In the genomic region with DNA sequence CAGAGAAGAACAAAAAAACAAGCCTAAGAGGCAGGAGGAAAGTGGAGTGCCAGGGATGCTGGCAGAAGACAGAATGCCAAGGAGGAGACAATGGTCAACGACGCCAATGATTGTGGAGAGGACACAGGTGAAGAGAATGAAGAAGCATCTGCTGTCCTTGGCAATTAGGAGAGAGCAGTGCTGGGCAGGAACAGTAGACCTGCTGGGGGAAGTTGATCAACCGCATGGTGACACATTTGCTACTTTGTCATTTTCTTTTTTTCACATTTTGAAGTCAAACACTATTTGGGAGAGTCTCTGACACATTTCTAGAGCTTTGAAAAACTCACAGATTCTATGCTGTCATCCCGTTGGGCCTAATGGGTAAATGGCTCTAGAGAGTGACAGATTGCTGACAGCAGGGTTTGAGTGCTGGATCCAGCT, we compare ENCODE assay signal across 1 cellular context.
A peak's percentile ranks its signal among the peaks of the same experiment; 100 is the strongest.
TF ChIP-seq lines count a peak whose summit lies in the region.

No MANE protein-coding gene starts in this region.

TF ChIP-seq in GM12878, 131 proteins besides CTCF, POLR2A, EP300 and RAD21 (continued from another document):
- no peak for TF ChIP-seq SMAD1 (IDR thresholded peaks at IDR 0.05; ENCODE audit: low read depth, partially characterized antibody)
- TF ChIP-seq SP1 (IDR thresholded peaks at IDR 0.05; ENCODE audit: low read depth, low read length): no peak
- no peak for TF ChIP-seq SKIL (IDR thresholded peaks at IDR 0.05; ENCODE audit: low read depth, poor library complexity, severe bottlenecking)
- no peak for TF ChIP-seq NKRF (conservative IDR thresholded peaks at IDR 0.05)
- TF ChIP-seq PML (IDR thresholded peaks at IDR 0.05; ENCODE audit: low read length): no peak
- TF ChIP-seq RELB (IDR thresholded peaks at IDR 0.05; ENCODE audit: low read depth): peak; percentile 42; the same call in 1 of the 2 replicates
- TF ChIP-seq POU2F2 (IDR thresholded peaks at IDR 0.05; ENCODE audit: borderline replicate concordance, low read depth, low read length): no peak
- TF ChIP-seq NFXL1 (IDR thresholded peaks at IDR 0.05; ENCODE audit: borderline replicate concordance): no peak
- TF ChIP-seq PAX8 (IDR thresholded peaks at IDR 0.05): no peak
- TF ChIP-seq ZZZ3 (IDR thresholded peaks at IDR 0.05; ENCODE audit: control insufficient read depth, insufficient read length, low read depth): no peak
- TF ChIP-seq NR2C2 (IDR thresholded peaks at IDR 0.05; ENCODE audit: borderline replicate concordance, control insufficient read depth, insufficient read length, low read depth): no peak
- TF ChIP-seq ZNF24 (IDR thresholded peaks at IDR 0.05): no peak
- TF ChIP-seq SMAD5 (IDR thresholded peaks at IDR 0.05; ENCODE audit: low read depth): no peak
- TF ChIP-seq SIX5 (IDR thresholded peaks at IDR 0.05; ENCODE audit: low read depth, low read length, severe bottlenecking): no peak
- no peak for TF ChIP-seq FOXK2 (IDR thresholded peaks at IDR 0.05)
- peak; percentile 23 for TF ChIP-seq MEF2B (IDR thresholded peaks at IDR 0.05; ENCODE audit: partially characterized antibody, poor library complexity, severe bottlenecking)
- peak in 1 of 2 experiments; percentile 80; a peak in 1 of 4 replicates for TF ChIP-seq ETV6 (conservative IDR thresholded peaks at IDR 0.05 in 1 of 2, IDR thresholded peaks at IDR 0.05 in 1 of 2; ENCODE audit: borderline replicate concordance in 1 of 2, low read depth in 1 of 2)
- TF ChIP-seq ATF7 (IDR thresholded peaks at IDR 0.05; ENCODE audit: low read depth): peak; percentile 88
- no peak; the same call in 1 of the 2 replicates for TF ChIP-seq FOXM1 (IDR thresholded peaks at IDR 0.05; ENCODE audit: low read depth, low read length)
- TF ChIP-seq ZBTB40 (IDR thresholded peaks at IDR 0.05; ENCODE audit: borderline replicate concordance): no peak
- no peak for TF ChIP-seq JUND (IDR thresholded peaks at IDR 0.05; ENCODE audit: low read depth, low read length)
- TF ChIP-seq, protein P1, sequence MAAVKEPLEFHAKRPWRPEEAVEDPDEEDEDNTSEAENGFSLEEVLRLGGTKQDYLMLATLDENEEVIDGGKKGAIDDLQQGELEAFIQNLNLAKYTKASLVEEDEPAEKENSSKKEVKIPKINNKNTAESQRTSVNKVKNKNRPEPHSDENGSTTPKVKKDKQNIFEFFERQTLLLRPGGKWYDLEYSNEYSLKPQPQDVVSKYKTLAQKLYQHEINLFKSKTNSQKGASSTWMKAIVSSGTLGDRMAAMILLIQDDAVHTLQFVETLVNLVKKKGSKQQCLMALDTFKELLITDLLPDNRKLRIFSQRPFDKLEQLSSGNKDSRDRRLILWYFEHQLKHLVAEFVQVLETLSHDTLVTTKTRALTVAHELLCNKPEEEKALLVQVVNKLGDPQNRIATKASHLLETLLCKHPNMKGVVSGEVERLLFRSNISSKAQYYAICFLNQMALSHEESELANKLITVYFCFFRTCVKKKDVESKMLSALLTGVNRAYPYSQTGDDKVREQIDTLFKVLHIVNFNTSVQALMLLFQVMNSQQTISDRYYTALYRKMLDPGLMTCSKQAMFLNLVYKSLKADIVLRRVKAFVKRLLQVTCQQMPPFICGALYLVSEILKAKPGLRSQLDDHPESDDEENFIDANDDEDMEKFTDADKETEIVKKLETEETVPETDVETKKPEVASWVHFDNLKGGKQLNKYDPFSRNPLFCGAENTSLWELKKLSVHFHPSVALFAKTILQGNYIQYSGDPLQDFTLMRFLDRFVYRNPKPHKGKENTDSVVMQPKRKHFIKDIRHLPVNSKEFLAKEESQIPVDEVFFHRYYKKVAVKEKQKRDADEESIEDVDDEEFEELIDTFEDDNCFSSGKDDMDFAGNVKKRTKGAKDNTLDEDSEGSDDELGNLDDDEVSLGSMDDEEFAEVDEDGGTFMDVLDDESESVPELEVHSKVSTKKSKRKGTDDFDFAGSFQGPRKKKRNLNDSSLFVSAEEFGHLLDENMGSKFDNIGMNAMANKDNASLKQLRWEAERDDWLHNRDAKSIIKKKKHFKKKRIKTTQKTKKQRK (IDR thresholded peaks at IDR 0.05; ENCODE audit: low read depth, low read length): no peak
- peak; percentile 75 for TF ChIP-seq MTA2 (IDR thresholded peaks at IDR 0.05; ENCODE audit: low read depth)
- peak; percentile 21; the same call in 1 of the 2 replicates for TF ChIP-seq GATAD2B (conservative IDR thresholded peaks at IDR 0.05; ENCODE audit: low read depth)
- TF ChIP-seq JUNB (IDR thresholded peaks at IDR 0.05): peak; percentile 92
- no peak for TF ChIP-seq BACH1 (IDR thresholded peaks at IDR 0.05; ENCODE audit: borderline replicate concordance)
- no peak for TF ChIP-seq STAT1 (conservative IDR thresholded peaks at IDR 0.05)
- TF ChIP-seq SUZ12 (IDR thresholded peaks at IDR 0.05; ENCODE audit: unreplicated experiment): no peak
- no peak for TF ChIP-seq EGR1 (IDR thresholded peaks at IDR 0.05; ENCODE audit: borderline replicate concordance in 1 of 2, low read depth in 2 of 2, low read length in 2 of 2)
- TF ChIP-seq, protein P2, sequence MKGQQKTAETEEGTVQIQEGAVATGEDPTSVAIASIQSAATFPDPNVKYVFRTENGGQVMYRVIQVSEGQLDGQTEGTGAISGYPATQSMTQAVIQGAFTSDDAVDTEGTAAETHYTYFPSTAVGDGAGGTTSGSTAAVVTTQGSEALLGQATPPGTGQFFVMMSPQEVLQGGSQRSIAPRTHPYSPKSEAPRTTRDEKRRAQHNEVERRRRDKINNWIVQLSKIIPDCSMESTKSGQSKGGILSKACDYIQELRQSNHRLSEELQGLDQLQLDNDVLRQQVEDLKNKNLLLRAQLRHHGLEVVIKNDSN (IDR thresholded peaks at IDR 0.05; ENCODE audit: borderline replicate concordance, extremely low read length, insufficient read depth, low read depth, low read length): no peak
- peak; percentile 76 for TF ChIP-seq ATF2 (IDR thresholded peaks at IDR 0.05; ENCODE audit: low read length)
- no peak; the same call in 1 of the 2 replicates for TF ChIP-seq CBFB (IDR thresholded peaks at IDR 0.05; ENCODE audit: low read depth)
- no peak for TF ChIP-seq TCF3 (IDR thresholded peaks at IDR 0.05; ENCODE audit: borderline replicate concordance, insufficient read depth, low read depth, low read length)
- no peak for TF ChIP-seq HDGF (IDR thresholded peaks at IDR 0.05)
- TF ChIP-seq EZH2 (IDR thresholded peaks at IDR 0.05; ENCODE audit: borderline replicate concordance, control insufficient read depth, low read depth, low read length): no peak
- TF ChIP-seq RELA (IDR thresholded peaks at IDR 0.05; ENCODE audit: borderline replicate concordance, partially characterized antibody): no peak
- no peak for TF ChIP-seq TCF7 (IDR thresholded peaks at IDR 0.05; ENCODE audit: borderline replicate concordance)
- no peak for TF ChIP-seq NBN (IDR thresholded peaks at IDR 0.05)
- TF ChIP-seq PAX5 (IDR thresholded peaks at IDR 0.05; ENCODE audit: borderline replicate concordance, low read depth, low read length): 0 out of 2 replicates have a peak, but pooled peaks have one; percentile 13
- TF ChIP-seq SPI1 (IDR thresholded peaks at IDR 0.05; ENCODE audit: borderline replicate concordance, insufficient read depth, low read depth, low read length): no peak
- TF ChIP-seq ZNF217 (IDR thresholded peaks at IDR 0.05): no peak
- TF ChIP-seq RB1 (IDR thresholded peaks at IDR 0.05; ENCODE audit: borderline replicate concordance): no peak
- no peak for TF ChIP-seq NRF1 (conservative IDR thresholded peaks at IDR 0.05; ENCODE audit: low read depth, low read length)
- TF ChIP-seq BCL3 (IDR thresholded peaks at IDR 0.05; ENCODE audit: borderline replicate concordance, insufficient read depth, low read depth, low read length, poor library complexity, severe bottlenecking): peak; percentile 57
